23 cellular contexts compared by ENCODE assay signal in genomic region chr2:237164474-237165047, GRCh38.
DNase-seq lines count a peak whose midpoint lies in the region; ATAC-seq and TF ChIP-seq lines count a peak whose summit lies in the region.
"Had no signal": no experiment of that assay in that cellular context is flagged by ENCODE, and none has a peak within 500 bp of the region (broad histone marks: within the 10 kb centered on the region; RNA-seq: fewer than 3 reads in every experiment).

No MANE protein-coding gene starts in this region.

- TF ChIP-seq POLR2A in sigmoid colon (IDR thresholded peaks at IDR 0.05): no peak

- H3K18ac ChIP-seq in H9 (ENCODE audit: insufficient read length, low read depth, low read length): no peak overlapping the region

- H3K14ac ChIP-seq in H9 (ENCODE audit: insufficient read depth, low read length): no peak overlapping the region

- H3K4ac ChIP-seq in H9 (ENCODE audit: low read depth, low read length): no peak overlapping the region

- intact Hi-C loops in left ventricle myocardium inferior (cut with micrococcal nuclease) (no loop called here), sigmoid colon (cut with DNase I) (no loop called here)

- H3K36me3 Mint-ChIP-seq in H9 (ENCODE audit: insufficient read depth in 1 of 3, low read depth in 3 of 3): peaks cover 2 to 17% (median 7%) of the 10 kb centered on the region in 3 experiments; a peak in 6 of 7 replicates
- H3K36me3 Mint-ChIP-seq: CD14-positive monocyte, immature natural killer cell had no signal

- no peak for TF ChIP-seq CTCF in H9 (conservative IDR thresholded peaks at IDR 0.05)
- no peak for TF ChIP-seq CTCF in left ventricle myocardium inferior (IDR thresholded peaks at IDR 0.05; ENCODE audit: borderline replicate concordance)
- TF ChIP-seq CTCF in sigmoid colon (IDR thresholded peaks at IDR 0.05): no peak

- no peak overlapping the region for H2BK12ac ChIP-seq in H9 (ENCODE audit: insufficient read length, low read depth, low read length)

- H3K4me3 Mint-ChIP-seq in H9: no peak overlapping the region
- H3K4me3 Mint-ChIP-seq: activated T-helper 1 cell treated with anti-CD3 and anti-CD28 coated beads, Interleukin-12 subunit alpha, Interleukin-12 subunit beta, Interleukin-2, Interleukin-4 antibody, amounts not matched to agents 30 ng/mL and 10 ng/mL and 1 ng/mL, durations not matched to agents 14 hours and 24 hours and 36 hours; CD14-positive monocyte; endodermal cell; immature natural killer cell; nephron progenitor cell had no signal

- no peak overlapping the region for H3K27ac Mint-ChIP-seq in H9
- H3K27ac Mint-ChIP-seq: activated T-helper 1 cell treated with anti-CD3 and anti-CD28 coated beads, Interleukin-12 subunit alpha, Interleukin-12 subunit beta, Interleukin-2, Interleukin-4 antibody, amounts not matched to agents 30 ng/mL and 10 ng/mL and 1 ng/mL, durations not matched to agents 14 hours and 24 hours and 36 hours; CD14-positive monocyte; endodermal cell; immature natural killer cell; nephron progenitor cell had no signal

- peaks cover 6% of the 10 kb centered on the region in 2 experiments for H3K4me1 Mint-ChIP-seq in H9
- H3K4me1 Mint-ChIP-seq: CD14-positive monocyte, endodermal cell, immature natural killer cell, nephron progenitor cell had no signal

- no peak overlapping the region for H2AFZ ChIP-seq in H9 (ENCODE audit: low read length)
- H2AFZ ChIP-seq: parathyroid adenoma had no signal

- H3K79me2 ChIP-seq in H9 (ENCODE audit: insufficient read depth, low read length): no peaks in the 10 kb centered on the region
- H3K79me2 ChIP-seq: parathyroid adenoma had no signal

- H2BK20ac ChIP-seq in H9 (ENCODE audit: low read depth, low read length, poor library complexity, severe bottlenecking): no peak overlapping the region

- no peak overlapping the region for H4K91ac ChIP-seq in H9 (ENCODE audit: insufficient read length, low read depth, low read length)

- H2BK5ac ChIP-seq in H9 (ENCODE audit: insufficient read length, low read length): no peak overlapping the region

- no peaks in the 10 kb centered on the region for H3K9me3 ChIP-seq in H9 (ENCODE audit: control insufficient read depth, low read depth, low read length)
- peaks cover 12% of the 10 kb centered on the region for H3K9me3 ChIP-seq in adipocyte (ENCODE audit: control insufficient read depth, low read length)
- H3K9me3 ChIP-seq in left ventricle myocardium inferior (replicated peaks): peaks cover 14% of the 10 kb centered on the region
- no peaks in the 10 kb centered on the region for H3K9me3 ChIP-seq in sigmoid colon

- H3K23ac ChIP-seq in H9 (ENCODE audit: insufficient read length, low read depth, low read length): no peak overlapping the region

- no peaks in the 10 kb centered on the region for H3K79me1 ChIP-seq in H9 (ENCODE audit: insufficient read depth, low read depth, low read length, poor library complexity, severe bottlenecking)

- peaks cover 3% of the 10 kb centered on the region; the same call in 1 of the 2 replicates for H3K4me1 ChIP-seq in H9 (ENCODE audit: insufficient read depth, low read length)
- peaks cover 35% of the 10 kb centered on the region for H3K4me1 ChIP-seq in adipocyte (ENCODE audit: control insufficient read depth, insufficient read depth, low read length)
- H3K4me1 ChIP-seq in left ventricle myocardium inferior: peaks cover 20% of the 10 kb centered on the region
- H3K4me1 ChIP-seq in sigmoid colon: peaks cover 0 to 14% (median 6%) of the 10 kb centered on the region in 4 donors
- H3K4me1 ChIP-seq: parathyroid adenoma had no signal

- no peaks in the 10 kb centered on the region for H4K20me1 ChIP-seq in H9 (ENCODE audit: control insufficient read depth, insufficient read depth, insufficient read length)

- H3K27me3 Mint-ChIP-seq in H9 (ENCODE audit: low read depth): no peaks in the 10 kb centered on the region; the same call in 1 of the 2 replicates

- H4K5ac ChIP-seq in H9 (ENCODE audit: insufficient read length, low read depth, low read length): no peak overlapping the region

- H2BK15ac ChIP-seq in H9 (ENCODE audit: low read depth, low read length): no peak overlapping the region

- H3K4me3 ChIP-seq in adipocyte (ENCODE audit: low read length) (no peak overlapping the region), left ventricle myocardium inferior (no peak overlapping the region), sigmoid colon (no peak overlapping the region)

- no peak overlapping the region for H3K9ac ChIP-seq in H9 (ENCODE audit: extremely low read depth, insufficient read length, low read length)
- H3K9ac ChIP-seq in adipocyte (ENCODE audit: low read length): peak overlapping the region; percentile 30
- H3K9ac ChIP-seq: parathyroid adenoma had no signal

- H3K23me2 ChIP-seq in H9 (ENCODE audit: insufficient read length, low read depth, low read length, poor library complexity, severe bottlenecking): no peaks in the 10 kb centered on the region

- H2BK120ac ChIP-seq in H9 (ENCODE audit: low read depth, low read length, poor library complexity, severe bottlenecking): no peak overlapping the region

- H3K4me2 ChIP-seq in H9 (ENCODE audit: insufficient read depth, insufficient read length, low read length): no peak overlapping the region

- no peak for TF ChIP-seq EP300 in sigmoid colon (IDR thresholded peaks at IDR 0.05)

- H3K9me3 Mint-ChIP-seq in H9: peaks cover 19% of the 10 kb centered on the region in 2 experiments
- H3K9me3 Mint-ChIP-seq: activated T-helper 1 cell treated with anti-CD3 and anti-CD28 coated beads, Interleukin-12 subunit alpha, Interleukin-12 subunit beta, Interleukin-2, Interleukin-4 antibody, amounts not matched to agents 30 ng/mL and 10 ng/mL and 1 ng/mL, durations not matched to agents 14 hours and 24 hours and 36 hours; immature natural killer cell had no signal

- H3K27me3 ChIP-seq in H9 (ENCODE audit: insufficient read depth, low read length): no peaks in the 10 kb centered on the region; the same call in 1 of the 2 replicates
- H3K27me3 ChIP-seq in adipocyte (replicated peaks; ENCODE audit: control insufficient read depth, insufficient read depth, low read length): no peaks in the 10 kb centered on the region
- H3K27me3 ChIP-seq in left ventricle myocardium inferior (ENCODE audit: low read depth): no peaks in the 10 kb centered on the region
- no peaks in the 10 kb centered on the region for H3K27me3 ChIP-seq in sigmoid colon

- WGBS in H9 (ENCODE audit: extremely low coverage, insufficient read length, low lambda C conversion rate): no CpG with 5 or more reads among the region's 10 CpGs
- WGBS in sigmoid colon, 2 donors: 73% methylated on average over 10 of the region's 10 CpGs

- H3K36me3 ChIP-seq in adipocyte (ENCODE audit: control insufficient read depth, insufficient read depth, low read length, severe bottlenecking) (no peaks in the 10 kb centered on the region), left ventricle myocardium inferior (no peaks in the 10 kb centered on the region), sigmoid colon (no peaks in the 10 kb centered on the region)
- H3K36me3 ChIP-seq: WERI-Rb-1 had no signal

- H3K56ac ChIP-seq in H9 (ENCODE audit: insufficient read length, low read depth, low read length): no peak overlapping the region

- no peak overlapping the region for H4K8ac ChIP-seq in H9 (replicated peaks; ENCODE audit: insufficient read length, low read depth, low read length)

- ATAC-seq in esophagus mucosa: no peak

- H3T11ph ChIP-seq in H9 (ENCODE audit: low read length): no peak overlapping the region

- DNase-seq in H9: no peak
- DNase-seq in adipocyte (ENCODE audit: low read depth): no peak
- DNase-seq in left ventricle myocardium inferior: no peak
- no peak for DNase-seq in sigmoid colon
- DNase-seq in NCI-H1694 (lab: John Stamatoyannopoulos, UW): no peak
- DNase-seq in COR-L47 (lab: John Stamatoyannopoulos, UW): no peak
- DNase-seq in activated CD8-positive, alpha-beta memory T cell treated with anti-CD3 and anti-CD28 coated beads, Interleukin-2, amount 50 U/mL, for 4 hours: no peak
- DNase-seq: activated naive CD4-positive, alpha-beta T cell treated with anti-CD3 and anti-CD28 coated beads, Interleukin-2, amount 50 U/mL, for 16 hours; anterior cingulate cortex; caudate nucleus; immature natural killer cell; NCI-H1048; NCI-H187; nephron progenitor cell; stimulated activated CD4-positive, alpha-beta T cell treated with anti-CD3 and anti-CD28 coated beads, Interleukin-1b, Interleukin-23, amount 100 ng/mL, for 48 hours; T-helper 9 cell had no signal

- H3K27ac ChIP-seq in H9 (ENCODE audit: insufficient read length, low read depth, low read length) (no peak overlapping the region), left ventricle myocardium inferior (replicated peaks) (peak overlapping the region; percentile 86), sigmoid colon (peak overlapping the region; percentile 50 to 67 (median 56))
- H3K27ac ChIP-seq: HL-60, parathyroid adenoma, WERI-Rb-1 had no signal

- peak overlapping the region; percentile 50 for H2AK5ac ChIP-seq in H9 (ENCODE audit: insufficient read length, low read length)
